In genomic region chr19:11558881-11559828, GRCh38 we compare ENCODE assay signal across 8 cellular contexts. TPM values are rescaled to one million over a fixed set of nuclear protein-coding genes. Genes with fewer than 3 reads are reported as not detected.
DNase-seq lines count a peak whose midpoint lies in the region; ATAC-seq and TF ChIP-seq lines count a peak whose summit lies in the region.

Gene ELOF1 (minus strand): TSS chr19:11559230. CDS start chr19:11554347, 4,883 bp downstream.

- H3K4me3 Mint-ChIP-seq in activated T-cell treated with anti-CD3 and anti-CD28 coated beads, Interleukin-2, amount 50 U/mL, for 24 hours = peak within 1 kb of the TSS; percentile 88

- H3K27me3 Mint-ChIP-seq in activated T-cell treated with anti-CD3 and anti-CD28 coated beads, Interleukin-2, amount 50 U/mL, for 24 hours = no peaks in the 10 kb centered on the region

- peak within 1 kb of the TSS; percentile 94 for H3K27ac Mint-ChIP-seq in activated T-cell treated with anti-CD3 and anti-CD28 coated beads, Interleukin-2, amount 50 U/mL, for 24 hours

- H3K9ac ChIP-seq in mucosa of rectum (ENCODE audit: low read depth in 1 of 2, low read length in 2 of 2) = peak within 1 kb of the TSS; percentile 60 to 76

- H3K36me3 Mint-ChIP-seq in activated T-cell treated with anti-CD3 and anti-CD28 coated beads, Interleukin-2, amount 50 U/mL, for 24 hours (ENCODE audit: low read depth) = peaks cover 45% of the 10 kb centered on the region

- H3K9me3 ChIP-seq in mucosa of rectum (ENCODE audit: control insufficient read depth in 2 of 2, low read length in 2 of 2) = no peaks in the 10 kb centered on the region

- DNase-seq in DMS114 treated with DMSO at 0.1 percent for 48 hours (lab: John Stamatoyannopoulos, UW; ENCODE audit: unreplicated experiment) (peak; percentile 89), KG1 (lab: John Stamatoyannopoulos, UW) (peak; percentile 91), erythroblast (lab: John Stamatoyannopoulos, UW) (peak; percentile 99)
- DNase-seq in activated T-cell treated with anti-CD3 and anti-CD28 coated beads, Interleukin-2, amount 50 U/mL, for 24 hours = peak; percentile 94
- peak; percentile 97 for DNase-seq in stimulated activated CD8-positive, alpha-beta memory T cell treated with anti-CD3 and anti-CD28 coated beads, Interleukin-4, amount 100 ng/mL, for 48 hours

- peak; percentile 67 for ATAC-seq in GM21576 (IDR thresholded peaks at IDR 0.05; ENCODE audit: unreplicated experiment)

- peak within 1 kb of the TSS; percentile 92 to 97 for H3K4me3 ChIP-seq in mucosa of rectum (ENCODE audit: low read length in 2 of 2)

- peaks cover 47% of the 10 kb centered on the region for H3K4me1 Mint-ChIP-seq in activated T-cell treated with anti-CD3 and anti-CD28 coated beads, Interleukin-2, amount 50 U/mL, for 24 hours (ENCODE audit: low read depth)

- H3K9me3 Mint-ChIP-seq in activated T-cell treated with anti-CD3 and anti-CD28 coated beads, Interleukin-2, amount 50 U/mL, for 24 hours = no peaks in the 10 kb centered on the region

- no peaks in the 10 kb centered on the region for H3K27me3 ChIP-seq in mucosa of rectum (ENCODE audit: control insufficient read depth in 2 of 2, insufficient read depth in 2 of 2, low read length in 2 of 2)

- H3K4me1 ChIP-seq in mucosa of rectum (ENCODE audit: control insufficient read depth in 2 of 2, insufficient read depth in 2 of 2, low read length in 2 of 2) = peaks cover 8 to 16% of the 10 kb centered on the region in 2 donors

- peak within 1 kb of the TSS; percentile 66 to 74 for H3K27ac ChIP-seq in mucosa of rectum (ENCODE audit: low read depth in 2 of 2, low read length in 2 of 2)

- TF ChIP-seq POLR2A in erythroblast (IDR thresholded peaks at IDR 0.05; ENCODE audit: low read length) = peak; percentile 98

- peaks cover 3 to 15% of the 10 kb centered on the region in 2 donors for H3K36me3 ChIP-seq in mucosa of rectum (ENCODE audit: control insufficient read depth in 2 of 2, insufficient read depth in 2 of 2, low read length in 2 of 2)

TF ChIP-seq in PFSK-1, 5 proteins besides CTCF, POLR2A, EP300 and RAD21:
- TF ChIP-seq FOXP2 (optimal IDR thresholded peaks at IDR 0.05; ENCODE audit: borderline replicate concordance, extremely low read depth, extremely low read length, insufficient read depth) = no peak
- peak; percentile 93 for TF ChIP-seq POLR2AphosphoS5 (IDR thresholded peaks at IDR 0.05; ENCODE audit: low read depth, low read length)
- TF ChIP-seq, protein P1, sequence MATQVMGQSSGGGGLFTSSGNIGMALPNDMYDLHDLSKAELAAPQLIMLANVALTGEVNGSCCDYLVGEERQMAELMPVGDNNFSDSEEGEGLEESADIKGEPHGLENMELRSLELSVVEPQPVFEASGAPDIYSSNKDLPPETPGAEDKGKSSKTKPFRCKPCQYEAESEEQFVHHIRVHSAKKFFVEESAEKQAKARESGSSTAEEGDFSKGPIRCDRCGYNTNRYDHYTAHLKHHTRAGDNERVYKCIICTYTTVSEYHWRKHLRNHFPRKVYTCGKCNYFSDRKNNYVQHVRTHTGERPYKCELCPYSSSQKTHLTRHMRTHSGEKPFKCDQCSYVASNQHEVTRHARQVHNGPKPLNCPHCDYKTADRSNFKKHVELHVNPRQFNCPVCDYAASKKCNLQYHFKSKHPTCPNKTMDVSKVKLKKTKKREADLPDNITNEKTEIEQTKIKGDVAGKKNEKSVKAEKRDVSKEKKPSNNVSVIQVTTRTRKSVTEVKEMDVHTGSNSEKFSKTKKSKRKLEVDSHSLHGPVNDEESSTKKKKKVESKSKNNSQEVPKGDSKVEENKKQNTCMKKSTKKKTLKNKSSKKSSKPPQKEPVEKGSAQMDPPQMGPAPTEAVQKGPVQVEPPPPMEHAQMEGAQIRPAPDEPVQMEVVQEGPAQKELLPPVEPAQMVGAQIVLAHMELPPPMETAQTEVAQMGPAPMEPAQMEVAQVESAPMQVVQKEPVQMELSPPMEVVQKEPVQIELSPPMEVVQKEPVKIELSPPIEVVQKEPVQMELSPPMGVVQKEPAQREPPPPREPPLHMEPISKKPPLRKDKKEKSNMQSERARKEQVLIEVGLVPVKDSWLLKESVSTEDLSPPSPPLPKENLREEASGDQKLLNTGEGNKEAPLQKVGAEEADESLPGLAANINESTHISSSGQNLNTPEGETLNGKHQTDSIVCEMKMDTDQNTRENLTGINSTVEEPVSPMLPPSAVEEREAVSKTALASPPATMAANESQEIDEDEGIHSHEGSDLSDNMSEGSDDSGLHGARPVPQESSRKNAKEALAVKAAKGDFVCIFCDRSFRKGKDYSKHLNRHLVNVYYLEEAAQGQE (IDR thresholded peaks at IDR 0.05; ENCODE audit: insufficient read depth in 1 of 2, low read depth in 2 of 2, low read length in 2 of 2) = 0 out of 4 replicates have a peak, but pooled peaks of 1 of the 2 experiments have one; percentile 2
- TF ChIP-seq SIN3A (IDR thresholded peaks at IDR 0.05; ENCODE audit: borderline replicate concordance, insufficient read depth, low read length) = peak; percentile 63; the same call in 1 of the 2 replicates
- TF ChIP-seq TAF1 (IDR thresholded peaks at IDR 0.05; ENCODE audit: borderline replicate concordance, insufficient read depth, low read length) = peak; percentile 69; the same call in 1 of the 2 replicates
TF ChIP-seq in PFSK-1: peak in this region for 4.

RNA-seq across cellular contexts. Expression of gene ELOF1, which starts in this region (rescaled TPM):
- polyA plus RNA-seq in PFSK-1 (2012; ENCODE audit: insufficient read length, low read depth) = 64.8 TPM

Comparison
In these comparisons a context has a peak if more than half of its experiments do, and no peak if none do; other contexts are left out.
1. Peak in every context shown above with its lines: DNase-seq, ATAC-seq, H3K4me3 ChIP-seq and H3K27ac ChIP-seq.